ENCODE assay signal across 21 cellular contexts in the genomic region with DNA sequence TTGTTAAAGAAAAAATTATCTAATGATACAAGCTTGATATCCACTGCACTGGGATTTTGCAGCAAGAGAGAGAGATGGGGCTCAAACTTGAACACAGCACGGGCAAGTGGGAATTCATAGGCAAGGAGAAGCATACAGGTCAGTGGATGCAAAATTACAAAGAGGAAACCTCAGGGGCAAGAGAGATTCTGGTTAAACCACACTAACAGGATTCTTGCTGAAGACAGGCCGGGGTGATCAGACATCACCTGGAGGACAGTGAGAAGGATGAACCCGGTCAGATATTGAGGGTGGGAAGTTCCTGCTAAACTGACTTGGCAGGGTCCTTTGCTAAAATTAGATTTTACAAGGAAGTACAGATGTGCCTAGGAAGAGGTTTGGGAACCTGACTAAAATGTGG. TPM values are rescaled to one million over a fixed set of nuclear protein-coding genes. Genes with fewer than 3 reads are reported as not detected.
DNase-seq lines count a peak whose midpoint lies in the region; ATAC-seq and TF ChIP-seq lines count a peak whose summit lies in the region.
"Had no signal": no experiment of that assay in that cellular context is flagged by ENCODE, and none has a peak within 500 bp of the region (broad histone marks: within the 10 kb centered on the region; RNA-seq: fewer than 3 reads in every experiment).

No MANE protein-coding gene starts in this region.

- H3K27ac ChIP-seq in CD4-positive, CD25-positive, alpha-beta regulatory T cell (ENCODE audit: insufficient read depth, low read length, poor library complexity, severe bottlenecking), result peak overlapping the region; percentile 81
- peak overlapping the region; percentile 20 for H3K27ac ChIP-seq in CD8-positive, alpha-beta T cell (ENCODE audit: low read depth, low read length)
- H3K27ac ChIP-seq: coronary artery, right lobe of liver, RWPE1, SK-N-MC, vagina had no signal

- no peak for TF ChIP-seq CTCF in CD8-positive, alpha-beta T cell (IDR thresholded peaks at IDR 0.05)
- no peak for TF ChIP-seq CTCF in natural killer cell (IDR thresholded peaks at IDR 0.05)

- intact Hi-C loops in CD8-positive, alpha-beta T cell (cut with DNase I, micrococcal nuclease), result loop anchor here in 1 of 2 experiments (5.0 kb wide), 2 partner anchors 33 to 138 kb away; a partner anchor contains a TSS
- intact Hi-C loops in activated CD4-positive, alpha-beta memory T cell treated with anti-CD3 and anti-CD28 coated beads for 36 hours (cut with micrococcal nuclease), result no loop called here
- intact Hi-C loops in natural killer cell (cut with micrococcal nuclease), result no loop called here
- intact Hi-C loops in sciatic nerve (cut with DNase I), result no loop called here

- CTCF ChIA-PET in CD8-positive, alpha-beta T cell (lab: Charles Lee), result interaction anchor here (0.7 to 3.0 kb wide), 2 partner anchors 55 to 102 kb away, joined by 5 to 8 read pairs; no protein-coding TSS in a partner anchor
- CTCF ChIA-PET in activated CD4-positive, alpha-beta memory T cell treated with anti-CD3 and anti-CD28 coated beads for 36 hours (lab: Charles Lee), result interaction anchor here (1.0 kb wide), 1 partner anchor 33 kb away, joined by 3 read pairs; no protein-coding TSS in a partner anchor

- POLR2A ChIA-PET in CD8-positive, alpha-beta T cell (lab: Charles Lee), result interaction anchor here (8.7 kb wide), 1 partner anchor 17 kb away, joined by 101 read pairs; no protein-coding TSS in a partner anchor
- POLR2A ChIA-PET in activated CD4-positive, alpha-beta memory T cell treated with anti-CD3 and anti-CD28 coated beads for 36 hours (lab: Charles Lee), result interaction anchor here (0.9 kb wide), 1 partner anchor 33 kb away, joined by 3 read pairs; no protein-coding TSS in a partner anchor

- peaks cover 3% of the 10 kb centered on the region for H3K36me3 Mint-ChIP-seq in CD4-positive, CD25-positive, alpha-beta regulatory T cell
- H3K36me3 Mint-ChIP-seq in CD8-positive, alpha-beta T cell, result peaks cover 19% of the 10 kb centered on the region
- H3K36me3 Mint-ChIP-seq in activated CD4-positive, alpha-beta memory T cell treated with anti-CD3 and anti-CD28 coated beads for 36 hours, result no peaks in the 10 kb centered on the region
- H3K36me3 Mint-ChIP-seq in natural killer cell, result no peaks in the 10 kb centered on the region

- ATAC-seq in CD4-positive, CD25-positive, alpha-beta regulatory T cell (ENCODE audit: low read depth in 2 of 2), result no peak
- ATAC-seq in CD8-positive, alpha-beta T cell, result no peak
- ATAC-seq in natural killer cell, result no peak
- no peak for ATAC-seq in sciatic nerve
- ATAC-seq: HCT116, right lobe of liver had no signal

- no peak for DNase-seq in CD4-positive, CD25-positive, alpha-beta regulatory T cell
- DNase-seq in CD8-positive, alpha-beta T cell, result no peak
- no peak for DNase-seq in activated CD4-positive, alpha-beta memory T cell treated with anti-CD3 and anti-CD28 coated beads for 36 hours
- DNase-seq in natural killer cell (no peak), germinal center (ENCODE audit: low spot score) (no peak), sciatic nerve (ENCODE audit: low spot score) (no peak), OCI-M1 (lab: John Stamatoyannopoulos, UW) (no peak)
- DNase-seq: activated effector memory CD4-positive, alpha-beta T cell treated with Interleukin-2 at 50 U/mL for 16 hours; IMR-90; MG63; NCI-H1436 treated with DMSO at 0.1 percent for 48 hours; NCI-H526; posterior cingulate gyrus; right lobe of liver had no signal

- no peak overlapping the region for H3K4me3 ChIP-seq in CD4-positive, CD25-positive, alpha-beta regulatory T cell (ENCODE audit: low read depth, low read length)
- peak overlapping the region; percentile 31 for H3K4me3 ChIP-seq in CD8-positive, alpha-beta T cell (ENCODE audit: low read depth, low read length)
- H3K4me3 ChIP-seq: coronary artery, MG63, right lobe of liver, SK-N-MC, vagina had no signal

- peaks cover 90% of the 10 kb centered on the region for H3K4me1 ChIP-seq in CD4-positive, CD25-positive, alpha-beta regulatory T cell (ENCODE audit: control insufficient read depth, insufficient read depth, low read length, poor library complexity, severe bottlenecking)
- peaks cover 84% of the 10 kb centered on the region for H3K4me1 ChIP-seq in CD8-positive, alpha-beta T cell (ENCODE audit: insufficient read depth, low read length)

- H3K27ac Mint-ChIP-seq in CD4-positive, CD25-positive, alpha-beta regulatory T cell, result peak overlapping the region; percentile 72 to 98 (median 76)
- peak overlapping the region; percentile 89 for H3K27ac Mint-ChIP-seq in CD8-positive, alpha-beta T cell
- H3K27ac Mint-ChIP-seq in activated CD4-positive, alpha-beta memory T cell treated with anti-CD3 and anti-CD28 coated beads for 36 hours, result peak overlapping the region; percentile 68
- peak overlapping the region; percentile 93 to 97 for H3K27ac Mint-ChIP-seq in natural killer cell

- H3K9me3 ChIP-seq in CD4-positive, CD25-positive, alpha-beta regulatory T cell (ENCODE audit: control insufficient read depth in 2 of 2, low read length in 2 of 2), result no peaks in the 10 kb centered on the region
- H3K9me3 ChIP-seq in CD8-positive, alpha-beta T cell (ENCODE audit: low read length), result no peaks in the 10 kb centered on the region
- H3K9me3 ChIP-seq: MG63, right lobe of liver, vagina had no signal

- H3K36me3 ChIP-seq in CD4-positive, CD25-positive, alpha-beta regulatory T cell (ENCODE audit: control insufficient read depth, insufficient read depth, low read length), result no peaks in the 10 kb centered on the region
- no peaks in the 10 kb centered on the region for H3K36me3 ChIP-seq in CD8-positive, alpha-beta T cell (ENCODE audit: insufficient read depth, low read length)
- H3K36me3 ChIP-seq: MG63, right lobe of liver, vagina had no signal

- H3K4me3 Mint-ChIP-seq in CD4-positive, CD25-positive, alpha-beta regulatory T cell, result peak overlapping the region; percentile 41 to 99 (median 68)
- peak overlapping the region; percentile 42 for H3K4me3 Mint-ChIP-seq in CD8-positive, alpha-beta T cell
- H3K4me3 Mint-ChIP-seq in activated CD4-positive, alpha-beta memory T cell treated with anti-CD3 and anti-CD28 coated beads for 36 hours, result no peak overlapping the region
- H3K4me3 Mint-ChIP-seq in natural killer cell, result peak overlapping the region; percentile 55

- no peaks in the 10 kb centered on the region for H3K27me3 Mint-ChIP-seq in CD4-positive, CD25-positive, alpha-beta regulatory T cell
- no peaks in the 10 kb centered on the region for H3K27me3 Mint-ChIP-seq in CD8-positive, alpha-beta T cell (ENCODE audit: low read depth)
- H3K27me3 Mint-ChIP-seq in activated CD4-positive, alpha-beta memory T cell treated with anti-CD3 and anti-CD28 coated beads for 36 hours, result no peaks in the 10 kb centered on the region
- no peaks in the 10 kb centered on the region for H3K27me3 Mint-ChIP-seq in natural killer cell (ENCODE audit: low read depth in 2 of 2)

- peaks cover 0 to 1% (median 0%) of the 10 kb centered on the region in 7 donors for H3K9me3 Mint-ChIP-seq in CD4-positive, CD25-positive, alpha-beta regulatory T cell
- H3K9me3 Mint-ChIP-seq in CD8-positive, alpha-beta T cell, result no peaks in the 10 kb centered on the region
- no peaks in the 10 kb centered on the region for H3K9me3 Mint-ChIP-seq in activated CD4-positive, alpha-beta memory T cell treated with anti-CD3 and anti-CD28 coated beads for 36 hours
- H3K9me3 Mint-ChIP-seq in natural killer cell, result no peaks in the 10 kb centered on the region

- no peaks in the 10 kb centered on the region for H3K27me3 ChIP-seq in CD4-positive, CD25-positive, alpha-beta regulatory T cell (ENCODE audit: control insufficient read depth, insufficient read depth, low read length)
- no peaks in the 10 kb centered on the region for H3K27me3 ChIP-seq in CD8-positive, alpha-beta T cell (ENCODE audit: insufficient read depth, low read length)
- H3K27me3 ChIP-seq: MG63, right lobe of liver, vagina had no signal

- H3K4me1 Mint-ChIP-seq in CD4-positive, CD25-positive, alpha-beta regulatory T cell, result peaks cover 40 to 92% (median 72%) of the 10 kb centered on the region in 4 donors
- H3K4me1 Mint-ChIP-seq in CD8-positive, alpha-beta T cell (ENCODE audit: low read depth), result peaks cover 85% of the 10 kb centered on the region
- peaks cover 90% of the 10 kb centered on the region for H3K4me1 Mint-ChIP-seq in activated CD4-positive, alpha-beta memory T cell treated with anti-CD3 and anti-CD28 coated beads for 36 hours (ENCODE audit: low read depth)
- peaks cover 87 to 90% of the 10 kb centered on the region in 2 donors for H3K4me1 Mint-ChIP-seq in natural killer cell

RNA-seq across cellular contexts. Expression of a gene that starts 2.5 kb away (rescaled TPM):
- 118 TPM for total RNA-seq in CD4-positive, CD25-positive, alpha-beta regulatory T cell
- polyA plus RNA-seq in CD4-positive, CD25-positive, alpha-beta regulatory T cell, result 100 to 1,000 TPM; 405 to 493 (median 439) TPM
- 10 to 100 TPM; 81.9 to 84.0 TPM for total RNA-seq in CD8-positive, alpha-beta T cell
- 10 to 100 TPM; 35.7 to 36.3 TPM for total RNA-seq in activated CD4-positive, alpha-beta memory T cell treated with anti-CD3 and anti-CD28 coated beads for 36 hours
- total RNA-seq in natural killer cell, result 100 to 1,000 TPM; 204 to 215 (median 210) TPM
- total RNA-seq in sciatic nerve, result 36.7 TPM
- polyA plus RNA-seq: neural cell had no signal

RNA-seq across cellular contexts. Expression of a gene that starts 28.2 kb away (rescaled TPM):
- 0.94 TPM for total RNA-seq in CD4-positive, CD25-positive, alpha-beta regulatory T cell
- polyA plus RNA-seq in CD4-positive, CD25-positive, alpha-beta regulatory T cell, result not detected
- not detected for total RNA-seq in CD8-positive, alpha-beta T cell
- not detected for total RNA-seq in activated CD4-positive, alpha-beta memory T cell treated with anti-CD3 and anti-CD28 coated beads for 36 hours
- total RNA-seq in natural killer cell (1 to 10 TPM in 1 of 3 donors, under 1 TPM in 2; 0.23 to 1.8 (median 0.38) TPM), sciatic nerve (9.2 TPM)
- total RNA-seq: bronchial epithelial cell, IMR-90 had no signal
- polyA plus RNA-seq: IMR-90, neural cell had no signal

RNA-seq across cellular contexts. Expression of a gene that starts 29.1 kb away (rescaled TPM):
- total RNA-seq in CD4-positive, CD25-positive, alpha-beta regulatory T cell, result not detected
- under 1 TPM in 2 of 4 donors, not detected in 2; 0.28 to 0.47 TPM for polyA plus RNA-seq in CD4-positive, CD25-positive, alpha-beta regulatory T cell
- under 1 TPM in 1 of 2 experiments, not detected in 1; 0.47 TPM for total RNA-seq in CD8-positive, alpha-beta T cell
- total RNA-seq in activated CD4-positive, alpha-beta memory T cell treated with anti-CD3 and anti-CD28 coated beads for 36 hours, result under 1 TPM in 1 of 2 experiments, not detected in 1; 0.44 TPM
- total RNA-seq in natural killer cell (1 to 10 TPM; 1.6 to 5.6 (median 4.6) TPM), sciatic nerve (not detected)
- total RNA-seq: IMR-90, vagina had no signal
- polyA plus RNA-seq: IMR-90, neural cell had no signal

RNA-seq across cellular contexts. Expression of a gene that starts 43.1 kb away (rescaled TPM):
- total RNA-seq in CD4-positive, CD25-positive, alpha-beta regulatory T cell, result 1.8 TPM
- polyA plus RNA-seq in CD4-positive, CD25-positive, alpha-beta regulatory T cell, result not detected
- total RNA-seq in CD8-positive, alpha-beta T cell, result not detected
- under 1 TPM; 0.15 to 0.24 TPM for total RNA-seq in activated CD4-positive, alpha-beta memory T cell treated with anti-CD3 and anti-CD28 coated beads for 36 hours
- total RNA-seq in natural killer cell (1 to 10 TPM in 1 of 3 donors, under 1 TPM in 2; 0.59 to 3.0 (median 0.95) TPM), sciatic nerve (17.7 TPM)
- total RNA-seq: bronchial epithelial cell, IMR-90, right lobe of liver had no signal
- polyA plus RNA-seq: IMR-90 had no signal
